11 cellular contexts compared by ENCODE assay signal in the genomic region with DNA sequence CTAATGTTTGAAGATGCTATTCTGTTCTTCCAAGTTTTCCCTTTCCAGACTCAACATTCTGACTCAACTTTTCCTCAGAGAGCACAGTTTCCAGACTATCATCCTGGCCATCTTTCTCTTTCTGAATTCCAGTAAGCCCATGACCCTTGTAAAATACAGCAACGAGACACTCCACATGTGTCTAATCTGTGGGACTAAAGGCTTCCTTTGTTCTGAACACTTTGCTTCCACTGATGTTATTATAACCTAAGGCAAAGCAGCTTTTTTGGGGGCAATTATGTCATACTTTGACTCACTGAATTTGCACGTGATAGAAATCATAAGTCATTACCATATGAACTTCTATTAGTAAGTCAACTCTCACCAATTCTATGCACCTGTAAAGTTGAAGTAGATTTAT. TPM values are rescaled to one million over a fixed set of nuclear protein-coding genes. Genes with fewer than 3 reads are reported as not detected.
DNase-seq lines count a peak whose midpoint lies in the region; TF ChIP-seq lines count a peak whose summit lies in the region.
"Had no signal": no experiment of that assay in that cellular context is flagged by ENCODE, and none has a peak within 500 bp of the region (broad histone marks: within the 10 kb centered on the region; RNA-seq: fewer than 3 reads in every experiment).

No MANE protein-coding gene starts in this region.

- H3K4me1 ChIP-seq in right atrium auricular region (peaks cover 0 to 33% of the 10 kb centered on the region in 2 donors), tibial nerve (peaks cover 0 to 61% (median 9%) of the 10 kb centered on the region in 4 donors)

- peak in 1 of 2 donors; percentile 88 for TF ChIP-seq EP300 in tibial nerve (IDR thresholded peaks at IDR 0.05)

- no peak for TF ChIP-seq POLR2A in tibial nerve (IDR thresholded peaks at IDR 0.05)

- H3K4me3 ChIP-seq in astrocyte of the spinal cord (ENCODE audit: low read depth, low read length) (no peak overlapping the region), right atrium auricular region (no peak overlapping the region), tibial nerve (no peak overlapping the region)

- H3K36me3 ChIP-seq in right atrium auricular region (no peaks in the 10 kb centered on the region), tibial nerve (no peaks in the 10 kb centered on the region)

- in situ Hi-C loops in astrocyte of the spinal cord (cut with HindIII; ENCODE audit: low sequenced_read_pairs) = no loop called here

- H3K9me3 ChIP-seq in right atrium auricular region = no peaks in the 10 kb centered on the region
- H3K9me3 ChIP-seq in tibial nerve = no peaks in the 10 kb centered on the region

- peak overlapping the region; percentile 54 to 56 for H3K27ac ChIP-seq in right atrium auricular region
- H3K27ac ChIP-seq in tibial nerve = peak overlapping the region in 3 of 4 donors; percentile 22 to 57 (median 25)
- H3K27ac ChIP-seq: KMS-11 had no signal

- WGBS in tibial nerve, 2 donors = 21 to 23% methylated on average over 2 of the region's 2 CpGs

- DNase-seq in astrocyte of the spinal cord (ENCODE audit: low read depth, low spot score) (peak; percentile 70), right atrium auricular region (ENCODE audit: low spot score) (no peak), tibial nerve (ENCODE audit: low spot score in 2 of 2) (peak in 1 of 2 donors; percentile 31), ecto neural progenitor cell (ENCODE audit: low spot score) (no peak), amygdala (lab: John Stamatoyannopoulos, UW) (no peak), D341Med (ENCODE audit: low spot score) (no peak)
- DNase-seq: NCI-H2081 treated with DMSO at 0.1 percent for 48 hours, occipital lobe, T-helper 9 cell had no signal

- TF ChIP-seq CTCF in astrocyte of the spinal cord (IDR thresholded peaks at IDR 0.05; ENCODE audit: low read depth, low read length) (no peak), right atrium auricular region (IDR thresholded peaks at IDR 0.05) (no peak), tibial nerve (IDR thresholded peaks at IDR 0.05) (no peak)

- H3K27me3 ChIP-seq in right atrium auricular region = no peaks in the 10 kb centered on the region
- no peaks in the 10 kb centered on the region for H3K27me3 ChIP-seq in tibial nerve

RNA-seq across cellular contexts. Expression of gene ART4, which starts 6.3 kb away (rescaled TPM):
- 10 to 100 TPM; 12.1 to 25.9 TPM for total RNA-seq in right atrium auricular region
- total RNA-seq in tibial nerve = 1 to 10 TPM in 2 of 4 donors, under 1 TPM in 2; under 0.01 to 5.9 (median 1.4) TPM
- total RNA-seq: epithelial cell of proximal tubule, occipital lobe had no signal

RNA-seq across cellular contexts. Expression of gene SMCO3, which starts 35.7 kb away (rescaled TPM):
- total RNA-seq in right atrium auricular region (under 1 TPM; 0.33 to 0.43 TPM), tibial nerve (10 to 100 TPM in 1 of 4 donors, 1 to 10 TPM in 3; 1.2 to 10.5 (median 6.2) TPM)
- total RNA-seq: epithelial cell of proximal tubule, occipital lobe had no signal

RNA-seq across cellular contexts. Expression of gene MGP, which starts 36.0 kb away (rescaled TPM):
- total RNA-seq in right atrium auricular region (100 to 1,000 TPM; 287 to 454 TPM), tibial nerve (100 to 1,000 TPM; 187 to 759 (median 492) TPM)

RNA-seq across cellular contexts. Expression of gene C12orf60, which starts 46.2 kb away (rescaled TPM):
- total RNA-seq in right atrium auricular region = 1 to 10 TPM in 1 of 2 donors, under 1 TPM in 1; 0.90 to 1.1 TPM
- total RNA-seq in tibial nerve = 1 to 10 TPM in 1 of 4 donors, under 1 TPM in 3; 0.20 to 2.1 (median 0.89) TPM

RNA-seq across cellular contexts. Expression of gene WBP11, which starts 46.4 kb away (rescaled TPM):
- total RNA-seq in right atrium auricular region = 10 to 100 TPM; 19.9 to 21.9 TPM
- total RNA-seq in tibial nerve = 10 to 100 TPM; 11.7 to 22.6 (median 19.2) TPM
